20 cellular contexts compared by ENCODE assay signal in the genomic region with DNA sequence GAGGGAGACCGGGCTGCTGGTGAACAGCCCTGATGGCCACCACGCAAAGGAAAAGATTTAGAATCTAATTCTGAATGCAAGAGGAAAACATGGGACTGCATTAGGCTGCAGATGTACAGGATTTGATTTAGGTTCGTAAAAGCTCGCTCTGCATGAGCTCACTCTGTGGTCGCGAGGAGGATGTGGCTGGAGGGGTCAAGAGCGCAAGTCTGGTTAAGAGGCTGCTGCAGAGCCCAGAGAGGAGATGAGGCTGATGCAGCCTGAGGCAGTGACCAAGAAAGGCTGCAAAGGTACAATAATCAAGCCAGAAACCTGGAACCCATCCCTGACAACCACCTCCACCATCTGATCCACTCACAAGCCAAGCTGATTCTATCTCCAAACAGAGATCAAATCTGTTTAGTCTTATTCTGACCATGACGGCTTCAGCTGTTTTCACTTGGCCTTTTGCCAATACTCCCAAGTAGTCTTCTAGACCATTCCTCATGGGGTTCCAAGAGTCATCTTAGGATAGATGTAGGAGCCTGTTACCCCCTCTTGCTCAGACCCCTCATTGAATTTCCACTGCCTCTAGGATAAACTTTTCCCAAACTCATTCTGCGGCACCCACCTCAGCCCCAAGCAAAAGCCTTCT. TPM values are rescaled to one million over a fixed set of nuclear protein-coding genes. Genes with fewer than 3 reads are reported as not detected.
A peak's percentile ranks its signal among the peaks of the same experiment; 100 is the strongest.
DNase-seq lines count a peak whose midpoint lies in the region; ATAC-seq and TF ChIP-seq lines count a peak whose summit lies in the region.
"Had no signal": no experiment of that assay in that cellular context is flagged by ENCODE, and none has a peak within 500 bp of the region (broad histone marks: within the 10 kb centered on the region; RNA-seq: fewer than 3 reads in every experiment).

No MANE protein-coding gene starts in this region.

- H4K20me1 ChIP-seq in DOHH2 (ENCODE audit: control insufficient read depth, insufficient read depth, low read depth, low read length): no peaks in the 10 kb centered on the region

- intact Hi-C loops in psoas muscle (cut with DNase I): loop anchor here in 1 of 2 donors (10.0 kb wide), 1 partner anchor 1039 kb away; no protein-coding TSS in a partner anchor

- ATAC-seq in psoas muscle: no peak
- ATAC-seq in HG03135 (IDR thresholded peaks at IDR 0.05; ENCODE audit: unreplicated experiment): no peak
- ATAC-seq: WTC11 had no signal

- H3K4me1 ChIP-seq in DOHH2 (ENCODE audit: control insufficient read depth, low read length) (peaks cover 24% of the 10 kb centered on the region), psoas muscle (no peaks in the 10 kb centered on the region)
- H3K4me1 ChIP-seq: colonic mucosa, neural progenitor cell had no signal

- H3K4me3 ChIP-seq in DOHH2 (ENCODE audit: low read length) (peak overlapping the region; percentile 34), psoas muscle (no peak overlapping the region)
- H3K4me3 ChIP-seq: adrenal gland, colonic mucosa, neural progenitor cell had no signal

- H3K9me2 ChIP-seq in DOHH2 (replicated peaks; ENCODE audit: control insufficient read depth, low read length): no peaks in the 10 kb centered on the region

- no peaks in the 10 kb centered on the region for H3F3A ChIP-seq in DOHH2 (ENCODE audit: control insufficient read depth, insufficient read depth)

- H3K27me3 ChIP-seq in DOHH2 (ENCODE audit: control insufficient read depth, low read length) (no peaks in the 10 kb centered on the region), psoas muscle (ENCODE audit: insufficient read depth in 3 of 3, low read length in 2 of 3) (no peaks in the 10 kb centered on the region)
- H3K27me3 ChIP-seq: adrenal gland, colonic mucosa, neural progenitor cell had no signal

- no peaks in the 10 kb centered on the region for H3K36me3 ChIP-seq in DOHH2 (ENCODE audit: control insufficient read depth, low read length)
- no peaks in the 10 kb centered on the region for H3K36me3 ChIP-seq in psoas muscle (ENCODE audit: insufficient read depth in 1 of 2, low read depth in 1 of 2)
- H3K36me3 ChIP-seq: adrenal gland, colonic mucosa, neural progenitor cell had no signal

- H3K27ac ChIP-seq in DOHH2 (ENCODE audit: low read depth, low read length) (peak overlapping the region; percentile 29; the same call in 1 of the 2 replicates), psoas muscle (no peak overlapping the region)
- H3K27ac ChIP-seq: adrenal gland, colonic mucosa, neural progenitor cell had no signal

- 74 to 77% (median 75%) methylated on average over 9 of the region's 9 CpGs for WGBS in psoas muscle, 3 donors

- DNase-seq in AG08395 (ENCODE audit: low spot score) (peak; percentile 45), SK-N-DZ (ENCODE audit: low spot score) (peak; percentile 30), hepatic stellate cell (ENCODE audit: low spot score) (peak; percentile 54), psoas muscle (no peak), NCI-H1694 treated with DMSO at 0.1 percent for 48 hours (lab: John Stamatoyannopoulos, UW) (no peak)
- DNase-seq in activated effector memory CD4-positive, alpha-beta T cell treated with anti-CD3 and anti-CD28 coated beads, Interleukin-2, amount 50 U/mL, for 16 hours: no peak
- DNase-seq: activated T-cell treated with anti-CD3 and anti-CD28 coated beads for 4 hours, adrenal gland, colonic mucosa, H7, islet precursor cell, mesendoderm, NCI-H2081, NCI-H748 treated with DMSO at 0.1 percent for 48 hours, retina, substantia nigra had no signal

- H3K79me2 ChIP-seq in DOHH2 (ENCODE audit: control insufficient read depth, low read length): no peaks in the 10 kb centered on the region

- H3K9me3 ChIP-seq in DOHH2 (ENCODE audit: control insufficient read depth, insufficient read depth, low read length) (peaks cover 6% of the 10 kb centered on the region; the same call in 1 of the 2 replicates), psoas muscle (no peaks in the 10 kb centered on the region)
- H3K9me3 ChIP-seq: adrenal gland, colonic mucosa had no signal

- H3K4me2 ChIP-seq in DOHH2 (ENCODE audit: low read length): peak overlapping the region; percentile 54
- H3K4me2 ChIP-seq: neural progenitor cell had no signal

- no peak for TF ChIP-seq CTCF in DOHH2 (IDR thresholded peaks at IDR 0.05; ENCODE audit: low read depth, low read length, poor library complexity, severe bottlenecking)
- TF ChIP-seq CTCF in psoas muscle (IDR thresholded peaks at IDR 0.05): no peak

RNA-seq across cellular contexts. Expression of gene ARL4C, which starts 58.9 kb away (rescaled TPM):
- 4.3 and 4.4 TPM in 2 replicates for polyA plus RNA-seq in SK-N-DZ (2014; cell fraction: cytosol; rRNA removed)
- polyA plus RNA-seq in SK-N-DZ (2014; cell fraction: nucleus; rRNA removed): 3.7 and 3.9 TPM in 2 replicates
- 1 to 10 TPM; 1.1 to 1.6 (median 1.1) TPM for total RNA-seq in psoas muscle
- polyA plus RNA-seq in psoas muscle: under 1 TPM; 0.34 to 0.62 (median 0.46) TPM

Comparison
In these comparisons a context has a peak if more than half of its experiments do, and no peak if none do; other contexts are left out.
1. DNase-seq: peak in AG08395 (single experiment), SK-N-DZ (single experiment) and hepatic stellate cell (single experiment); none in psoas muscle (0 of 2), activated effector memory CD4-positive, alpha-beta T cell treated with anti-CD3 and anti-CD28 coated beads, Interleukin-2, amount 50 U/mL, for 16 hours (single experiment) and NCI-H1694 treated with DMSO at 0.1 percent for 48 hours (single experiment).